10 cellular contexts compared by ENCODE assay signal in the genomic region with DNA sequence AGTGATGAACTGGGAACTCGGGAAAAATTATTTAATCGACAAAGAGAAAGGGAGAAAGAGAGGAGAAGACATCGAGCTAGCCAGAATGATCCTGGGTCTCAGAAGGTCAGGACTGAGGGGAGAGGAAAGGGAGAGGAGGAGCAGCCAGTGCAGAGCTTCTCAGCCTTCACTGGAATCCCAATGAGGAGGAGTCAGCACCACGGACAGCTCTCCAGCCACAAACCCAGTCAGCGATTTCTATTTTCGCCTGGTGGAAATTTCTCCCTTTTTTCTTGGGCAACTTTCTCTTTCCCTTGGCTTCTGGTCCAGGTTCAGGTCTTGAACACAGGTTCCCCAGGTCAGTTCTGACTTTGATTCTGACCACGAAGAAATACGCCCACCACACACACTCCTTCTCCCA. TPM values are rescaled to one million over a fixed set of nuclear protein-coding genes. Genes with fewer than 3 reads are reported as not detected.
A peak's percentile ranks its signal among the peaks of the same experiment; 100 is the strongest.
DNase-seq lines count a peak whose midpoint lies in the region; ATAC-seq and TF ChIP-seq lines count a peak whose summit lies in the region.
"Had no signal": no experiment of that assay in that cellular context is flagged by ENCODE, and none has a peak within 500 bp of the region (broad histone marks: within the 10 kb centered on the region; RNA-seq: fewer than 3 reads in every experiment).

No MANE protein-coding gene starts in this region.

- no peak overlapping the region for H3K4me3 ChIP-seq in colonic mucosa

- H3K36me3 Mint-ChIP-seq in nephron (ENCODE audit: low read depth), result no peaks in the 10 kb centered on the region
- no peaks in the 10 kb centered on the region for H3K36me3 Mint-ChIP-seq in activated T-helper 17 cell treated with anti-CD3 and anti-CD28 coated beads, Interleukin-2, amount 50 U/mL, for 72 hours (ENCODE audit: low read depth)

- H3K9ac ChIP-seq in colonic mucosa (ENCODE audit: low read depth in 2 of 2, low read length in 2 of 2), result no peak overlapping the region

- no peaks in the 10 kb centered on the region for H3K4me1 ChIP-seq in colonic mucosa

- peaks cover 10% of the 10 kb centered on the region for H3K4me1 Mint-ChIP-seq in nephron
- no peaks in the 10 kb centered on the region for H3K4me1 Mint-ChIP-seq in activated T-helper 17 cell treated with anti-CD3 and anti-CD28 coated beads, Interleukin-2, amount 50 U/mL, for 72 hours

- H3K9me3 Mint-ChIP-seq in nephron, result no peaks in the 10 kb centered on the region
- H3K9me3 Mint-ChIP-seq in activated T-helper 17 cell treated with anti-CD3 and anti-CD28 coated beads, Interleukin-2, amount 50 U/mL, for 72 hours, result peaks cover 15% of the 10 kb centered on the region

- peak; percentile 55 for DNase-seq in GM10266 (ENCODE audit: extremely low spot score)
- DNase-seq in M059J (ENCODE audit: low read depth), result peak; percentile 20
- DNase-seq in colonic mucosa, result peak; percentile 21
- DNase-seq in putamen (ENCODE audit: low spot score), result no peak
- no peak for DNase-seq in NCI-H2107 (lab: John Stamatoyannopoulos, UW)
- DNase-seq: NCI-H1417 treated with DMSO at 0.1 percent for 48 hours had no signal

- TF ChIP-seq CTCF in GM10266 (IDR thresholded peaks at IDR 0.05; ENCODE audit: control insufficient read depth, insufficient read depth, low read depth, missing control alignments) (no peak), colonic mucosa (IDR thresholded peaks at IDR 0.05) (no peak), nephron (IDR thresholded peaks at IDR 0.05; ENCODE audit: unreplicated experiment in 3 of 3) (no peak)

- no peak overlapping the region for H3K27ac Mint-ChIP-seq in nephron
- H3K27ac Mint-ChIP-seq in activated T-helper 17 cell treated with anti-CD3 and anti-CD28 coated beads, Interleukin-2, amount 50 U/mL, for 72 hours, result no peak overlapping the region

- peaks cover 26% of the 10 kb centered on the region for H3K27me3 ChIP-seq in colonic mucosa

- no peaks in the 10 kb centered on the region for H3K9me3 ChIP-seq in colonic mucosa
- H3K9me3 ChIP-seq: neutrophil had no signal

- H3K4me3 Mint-ChIP-seq in nephron, result peak overlapping the region; percentile 34 to 64 (median 55)
- H3K4me3 Mint-ChIP-seq in activated T-helper 17 cell treated with anti-CD3 and anti-CD28 coated beads, Interleukin-2, amount 50 U/mL, for 72 hours, result no peak overlapping the region

- no peak for ATAC-seq in GM21515 (IDR thresholded peaks at IDR 0.05; ENCODE audit: unreplicated experiment)
- no peak for ATAC-seq in activated T-helper 17 cell treated with anti-CD3 and anti-CD28 coated beads, Interleukin-2, amount 50 U/mL, for 72 hours (replicated peaks)

- H3K36me3 ChIP-seq in colonic mucosa, result no peaks in the 10 kb centered on the region
- H3K36me3 ChIP-seq: neutrophil had no signal

- H3K27me3 Mint-ChIP-seq in nephron (ENCODE audit: low read depth), result peaks cover 58% of the 10 kb centered on the region
- peaks cover 24% of the 10 kb centered on the region for H3K27me3 Mint-ChIP-seq in activated T-helper 17 cell treated with anti-CD3 and anti-CD28 coated beads, Interleukin-2, amount 50 U/mL, for 72 hours

- intact Hi-C loops in colonic mucosa (cut with DNase I), result no loop called here

- no peak overlapping the region for H3K27ac ChIP-seq in colonic mucosa
- H3K27ac ChIP-seq: neutrophil had no signal

RNA-seq across cellular contexts. Expression of a gene that starts 1.6 kb away (rescaled TPM):
- total RNA-seq in M059J (2014; rRNA removed; shearing (Covaris generic)), result 0.20 TPM in 1 of 2 replicates, not detected in the other
- total RNA-seq in colonic mucosa, result under 1 TPM; 0.10 to 0.13 TPM
- not detected for total RNA-seq in activated T-helper 17 cell treated with anti-CD3 and anti-CD28 coated beads, Interleukin-2, amount 50 U/mL, for 72 hours

Comparison
In these comparisons a context has a peak if more than half of its experiments do, and no peak if none do; other contexts are left out.
1. DNase-seq: peak in GM10266 (single experiment), M059J (single experiment) and colonic mucosa (single experiment); none in putamen (single experiment) and NCI-H2107 (single experiment).